1 cellular context compared by ENCODE assay signal in genomic region chr1:30934613-30935012, GRCh38.
TF ChIP-seq lines count a peak whose summit lies in the region.

No MANE protein-coding gene starts in this region.

TF ChIP-seq in GM23338, 12 proteins besides CTCF, POLR2A, EP300 and RAD21 (continued from another document):
- TF ChIP-seq EZH2 (IDR thresholded peaks at IDR 0.05; ENCODE audit: low read depth, unreplicated experiment) (no peak), STAT1 (IDR thresholded peaks at IDR 0.05; ENCODE audit: unreplicated experiment) (no peak), ETS1 (IDR thresholded peaks at IDR 0.05) (no peak), REST (IDR thresholded peaks at IDR 0.05; ENCODE audit: unreplicated experiment) (no peak), ZNF331 (CRISPR knock-in tag; IDR thresholded peaks at IDR 0.05; ENCODE audit: low read depth) (no peak)
